Comparison of ENCODE assay signal across 2 cellular contexts in genomic region chr3:138445654-138446053, GRCh38.
A peak's percentile ranks its signal among the peaks of the same experiment; 100 is the strongest.
TF ChIP-seq lines count a peak whose summit lies in the region.

No MANE protein-coding gene starts in this region.

TF ChIP-seq in K562, 482 proteins besides CTCF, POLR2A, EP300 and RAD21:
- TF ChIP-seq YY1 (IDR thresholded peaks at IDR 0.05; ENCODE audit: borderline replicate concordance in 1 of 3, control insufficient read depth in 1 of 3, extremely low read depth in 1 of 3, insufficient read depth in 3 of 3, insufficient read length in 1 of 3, insufficient replicate concordance in 2 of 3, low read depth in 1 of 3, low read length in 2 of 3), result no peak
- no peak for TF ChIP-seq NR1H2 (CRISPR knock-in tag; IDR thresholded peaks at IDR 0.05)
- TF ChIP-seq BCOR (IDR thresholded peaks at IDR 0.05), result peak; percentile 54
- TF ChIP-seq RBM25 (IDR thresholded peaks at IDR 0.05; ENCODE audit: low read depth, low read length, severe bottlenecking), result peak; percentile 67
- TF ChIP-seq KDM1A (IDR thresholded peaks at IDR 0.05), result peak in 1 of 2 experiments; percentile 20; a peak in 1 of 4 replicates
- 0 out of 2 replicates have a peak, but pooled peaks have one; percentile 19 for TF ChIP-seq ADNP (tag; IDR thresholded peaks at IDR 0.05)
- no peak for TF ChIP-seq HMG20B (CRISPR knock-in tag; IDR thresholded peaks at IDR 0.05)
- TF ChIP-seq MAFK (IDR thresholded peaks at IDR 0.05; ENCODE audit: low read length), result no peak

TF ChIP-seq in H1, 55 proteins besides CTCF, POLR2A, EP300 and RAD21:
- peak in 1 of 2 experiments; percentile 55; a peak in 1 of 4 replicates for TF ChIP-seq HDAC2 (IDR thresholded peaks at IDR 0.05; ENCODE audit: borderline replicate concordance in 1 of 2, low read depth in 2 of 2, low read length in 2 of 2)
- TF ChIP-seq KDM1A (IDR thresholded peaks at IDR 0.05; ENCODE audit: borderline replicate concordance, low read length), result peak; percentile 71; the same call in 1 of the 2 replicates
- no peak for TF ChIP-seq CBX8 (IDR thresholded peaks at IDR 0.05; ENCODE audit: borderline replicate concordance, low read depth, low read length)
